In the genomic region with DNA sequence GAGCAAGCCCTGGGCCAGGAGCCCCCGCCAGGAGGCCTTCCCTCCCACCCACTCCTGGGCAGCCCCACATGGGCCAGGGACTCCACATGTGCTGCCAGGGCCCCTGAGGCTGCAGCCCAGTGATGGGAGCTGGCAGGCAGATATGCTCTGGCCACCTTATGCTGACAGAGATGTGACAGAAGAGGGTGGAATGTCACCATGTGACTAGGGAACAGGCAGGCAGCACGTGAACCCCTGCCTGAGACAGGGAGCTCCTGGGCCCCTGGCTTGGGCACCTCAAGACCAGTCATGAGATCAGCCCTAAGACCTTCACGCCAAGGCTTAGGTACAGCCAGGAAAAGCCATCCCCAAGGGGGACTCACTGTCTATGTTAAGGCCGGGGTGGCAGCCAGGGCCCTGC, we compare ENCODE assay signal across 27 cellular contexts. TPM values are rescaled to one million over a fixed set of nuclear protein-coding genes. Genes with fewer than 3 reads are reported as not detected.
"Had no signal": no experiment of that assay in that cellular context is flagged by ENCODE, and none has a peak within 500 bp of the region (broad histone marks: within the 10 kb centered on the region; RNA-seq: fewer than 3 reads in every experiment).

No MANE protein-coding gene starts in this region.

- H3K4me3 ChIP-seq: neural progenitor cell, ovary, right atrium auricular region, right lobe of liver, sigmoid colon, stomach, testis, tibial artery, transverse colon, upper lobe of right lung, uterus had no signal

- H3K27me3 ChIP-seq: neural progenitor cell, ovary, right atrium auricular region, right lobe of liver, sigmoid colon, stomach, testis, tibial artery, transverse colon, upper lobe of right lung, uterus had no signal

- ATAC-seq: naive thymus-derived CD4-positive, alpha-beta T cell; natural killer cell; right lobe of liver; stimulated activated effector memory CD8-positive, alpha-beta T cell treated with anti-CD3 and anti-CD28 coated beads, Interleukin-12 subunit alpha, Interleukin-12 subunit beta, amount 100 ng/mL, for 72 hours; stimulated activated naive B cell treated with anti-CD40 and anti-IgM and Interleukin-4, amounts not matched to agents 10 μg/mL and 1 μg/mL and 100 μg/mL, for 72 hours; upper lobe of right lung had no signal

- H3K9me3 ChIP-seq: ovary, right atrium auricular region, right lobe of liver, sigmoid colon, stomach, testis, tibial artery, transverse colon, upper lobe of right lung, uterus had no signal

- H3K36me3 ChIP-seq: neural progenitor cell, ovary, right atrium auricular region, right lobe of liver, sigmoid colon, stomach, tibial artery, transverse colon, upper lobe of right lung, uterus had no signal

- DNase-seq: naive thymus-derived CD4-positive, alpha-beta T cell; natural killer cell; occipital lobe; ovary; posterior cingulate gyrus; retina; right lobe of liver; sigmoid colon; small intestine; stimulated activated CD4-positive, alpha-beta T cell treated with anti-CD3 and anti-CD28 coated beads, Interleukin-15, amount 100 ng/mL, for 24 hours; stimulated activated CD4-positive, alpha-beta T cell treated with anti-CD3 and anti-CD28 coated beads, Interleukin-2, amount 100 ng/mL, for 24 hours; stimulated activated CD4-positive, alpha-beta T cell treated with anti-CD3 and anti-CD28 coated beads, Interleukin-2, amount 100 ng/mL, for 48 hours; stimulated activated CD4-positive, alpha-beta T cell treated with anti-CD3 and anti-CD28 coated beads, Interleukin-4, amount 100 ng/mL, for 24 hours; stimulated activated naive B cell treated with anti-CD40 and anti-IgM and Interleukin-4, amounts not matched to agents 10 μg/mL and 1 μg/mL and 100 μg/mL, for 72 hours; stimulated activated naive CD4-positive, alpha-beta T cell treated with Interleukin-2 at 50 U/mL for 16 hours; stomach; testis; tibial artery; transverse colon; upper lobe of right lung; uterus had no signal

- H3K27ac ChIP-seq: neural progenitor cell, ovary, parathyroid adenoma, right atrium auricular region, right lobe of liver, sigmoid colon, stomach, testis, tibial artery, transverse colon, upper lobe of right lung, uterus had no signal

- H3K4me1 ChIP-seq: neural progenitor cell, parathyroid adenoma, right atrium auricular region, right lobe of liver, sigmoid colon, stomach, testis, tibial artery, transverse colon, upper lobe of right lung, uterus had no signal

RNA-seq across cellular contexts. Expression of a gene that starts 9.1 kb away (rescaled TPM):
- total RNA-seq: natural killer cell, osteoblast, pulmonary artery endothelial cell had no signal
